In the genomic region with DNA sequence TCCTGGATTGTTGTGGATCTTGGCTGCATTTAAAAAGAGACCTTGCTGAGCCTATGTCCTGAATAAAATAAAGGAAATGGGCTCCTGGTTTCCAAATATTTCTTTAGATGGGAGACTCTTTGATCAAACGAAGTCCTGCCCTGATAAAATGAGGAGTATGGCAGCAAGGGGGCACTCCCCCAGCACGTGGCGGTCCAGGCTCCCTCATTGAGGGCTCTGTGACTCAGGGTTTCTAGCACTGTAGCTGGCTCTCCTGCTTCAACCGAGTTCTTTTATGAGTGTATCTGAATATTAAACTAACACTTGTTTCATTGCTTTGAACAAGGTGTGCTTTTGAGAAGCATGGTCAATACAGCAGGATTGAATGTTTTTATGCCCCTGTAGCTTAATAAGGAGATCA, we compare ENCODE assay signal across 10 cellular contexts.
"Had no signal": no experiment of that assay in that cellular context is flagged by ENCODE, and none has a peak within 500 bp of the region (broad histone marks: within the 10 kb centered on the region; RNA-seq: fewer than 3 reads in every experiment).

No MANE protein-coding gene starts in this region.

- H3K36me3 ChIP-seq: HAP-1 had no signal

- H3K4me3 ChIP-seq: HAP-1 had no signal

- ATAC-seq: HCT116 had no signal

- FAIRE-seq: H54, HTR-8/SVneo had no signal

- H3K27ac Mint-ChIP-seq: HFFc6 had no signal

- H3K4me3 Mint-ChIP-seq: HFFc6 had no signal

- H3K4me2 ChIP-seq: KMS-11 had no signal

- H3K9ac ChIP-seq: KMS-11 had no signal

- H3K27ac ChIP-seq: KMS-11 had no signal

- H3K9me3 ChIP-seq: HAP-1 had no signal

- DNase-seq: GOT3, HFFc6, IMR-90, Kasumi-1, KBM-7 had no signal

- H3K4me1 ChIP-seq: HAP-1 had no signal
